In genomic region chr12:54418441-54419087, GRCh38 we compare ENCODE assay signal across 8 cellular contexts. TPM values are rescaled to one million over a fixed set of nuclear protein-coding genes. Genes with fewer than 3 reads are reported as not detected.
DNase-seq lines count a peak whose midpoint lies in the region; ATAC-seq and TF ChIP-seq lines count a peak whose summit lies in the region.

No MANE protein-coding gene starts in this region.

- H3K4me3 ChIP-seq in prostate gland, result peak overlapping the region; percentile 83 to 95

- 3% methylated on average over 35 of the region's 35 CpGs for WGBS in prostate gland

- no peaks in the 10 kb centered on the region for H3K36me3 ChIP-seq in prostate gland

- peak overlapping the region; percentile 99 for H3K4me3 Mint-ChIP-seq in T-helper 17 cell

- H3K27ac Mint-ChIP-seq in T-helper 17 cell, result peak overlapping the region; percentile 100

- H3K9me3 ChIP-seq in T-helper 17 cell (ENCODE audit: control insufficient read depth, low read length, poor library complexity, severe bottlenecking), result no peaks in the 10 kb centered on the region
- no peaks in the 10 kb centered on the region for H3K9me3 ChIP-seq in prostate gland

- DNase-seq in ELR (ENCODE audit: low read depth) (peak; percentile 31), T-helper 17 cell (no peak), foreskin keratinocyte (no peak), prostate gland (ENCODE audit: low spot score) (no peak), cerebellar nuclear complex (lab: John Stamatoyannopoulos, UW) (no peak), islet precursor cell (no peak), Kasumi-1 (lab: John Stamatoyannopoulos, UW) (no peak)

- intact Hi-C loops in prostate gland (cut with DNase I), result no loop called here

- no peaks in the 10 kb centered on the region for H3K27me3 Mint-ChIP-seq in T-helper 17 cell

- peak overlapping the region; percentile 98 for H3K27ac ChIP-seq in foreskin keratinocyte
- H3K27ac ChIP-seq in prostate gland, result peak overlapping the region; percentile 84 to 90

- peaks cover 58% of the 10 kb centered on the region for H3K4me1 Mint-ChIP-seq in T-helper 17 cell

- TF ChIP-seq POLR2A in prostate gland (IDR thresholded peaks at IDR 0.05), result no peak

- H3K36me3 Mint-ChIP-seq in T-helper 17 cell (ENCODE audit: low read depth), result peaks cover 5% of the 10 kb centered on the region

- no peaks in the 10 kb centered on the region for H3K27me3 ChIP-seq in foreskin keratinocyte
- H3K27me3 ChIP-seq in prostate gland (replicated peaks; ENCODE audit: insufficient read depth), result no peaks in the 10 kb centered on the region

- TF ChIP-seq CTCF in foreskin keratinocyte (conservative IDR thresholded peaks at IDR 0.05) (no peak), prostate gland (IDR thresholded peaks at IDR 0.05) (no peak)

- H3K4me1 ChIP-seq in foreskin keratinocyte, result peaks cover 39% of the 10 kb centered on the region
- H3K4me1 ChIP-seq in prostate gland (replicated peaks), result no peaks in the 10 kb centered on the region

- ATAC-seq in T-helper 17 cell, result peak; percentile 6
- ATAC-seq in foreskin keratinocyte, result no peak
- ATAC-seq in HG02623 (IDR thresholded peaks at IDR 0.05; ENCODE audit: unreplicated experiment), result no peak

RNA-seq across cellular contexts. Expression of gene ITGA5, which starts 0.5 kb away (rescaled TPM):
- total RNA-seq in T-helper 17 cell (10 to 100 TPM; 61.6 to 71.4 TPM), foreskin keratinocyte (111 and 175 TPM in 2 replicates), prostate gland (10 to 100 TPM; 44.2 to 99.4 TPM)
- polyA plus RNA-seq in foreskin keratinocyte, result 77.3 and 104 TPM in 2 replicates

RNA-seq across cellular contexts. Expression of gene ZNF385A, which starts 34.0 kb away (rescaled TPM):
- 1 to 10 TPM; 3.4 to 5.7 TPM for total RNA-seq in T-helper 17 cell
- total RNA-seq in foreskin keratinocyte, result 29.8 and 31.9 TPM in 2 replicates
- polyA plus RNA-seq in foreskin keratinocyte, result 77.1 and 81.3 TPM in 2 replicates
- total RNA-seq in prostate gland, result 10 to 100 TPM; 29.4 to 42.4 TPM

RNA-seq across cellular contexts. Expression of gene GPR84, which starts 54.3 kb away (rescaled TPM):
- total RNA-seq in T-helper 17 cell (under 1 TPM; 0.57 to 0.99 TPM), foreskin keratinocyte (0.07 and 0.10 TPM in 2 replicates), prostate gland (under 1 TPM in 1 of 2 donors, not detected in 1; 0.97 TPM)
- 0.07 TPM in 2 replicates for polyA plus RNA-seq in foreskin keratinocyte

RNA-seq across cellular contexts. Expression of gene GTSF1, which starts 54.8 kb away (rescaled TPM):
- total RNA-seq in T-helper 17 cell (1 to 10 TPM; 3.7 to 3.9 TPM), foreskin keratinocyte (not detected in 2 replicates), prostate gland (10 to 100 TPM in 1 of 2 donors, not detected in 1; 50.7 TPM)
- polyA plus RNA-seq in foreskin keratinocyte, result not detected in 2 replicates
